Comparison of ENCODE assay signal across 8 cellular contexts in genomic region chr2:88627055-88627855, GRCh38. TPM values are rescaled to one million over a fixed set of nuclear protein-coding genes. Genes with fewer than 3 reads are reported as not detected.
A peak's percentile ranks its signal among the peaks of the same experiment; 100 is the strongest.
DNase-seq lines count a peak whose midpoint lies in the region; ATAC-seq and TF ChIP-seq lines count a peak whose summit lies in the region.

EIF2AK3 (minus strand) TSS chr2:88627464; CDS start chr2:88627274, 190 bp downstream.

- H3K36me3 ChIP-seq in WERI-Rb-1 (no peaks in the 10 kb centered on the region), mammary epithelial cell (ENCODE audit: insufficient read depth, low read length) (no peaks in the 10 kb centered on the region), iPS-20b (ENCODE audit: insufficient read depth, low read depth, low read length) (no peaks in the 10 kb centered on the region)

- peak within 1 kb of the TSS; percentile 85 for H3K4me2 ChIP-seq in mammary epithelial cell (ENCODE audit: insufficient read depth, low read depth, low read length)

- peak within 1 kb of the TSS; percentile 94 for H3K9ac ChIP-seq in mammary epithelial cell (ENCODE audit: insufficient read depth, low read length)
- peak within 1 kb of the TSS; percentile 86 for H3K9ac ChIP-seq in iPS-20b (ENCODE audit: low read depth, low read length)

- peaks cover 45% of the 10 kb centered on the region for H3K79me2 ChIP-seq in mammary epithelial cell (ENCODE audit: insufficient read depth, low read length)

- H4K20me1 ChIP-seq in mammary epithelial cell (ENCODE audit: insufficient read depth, low read length): no peaks in the 10 kb centered on the region

- 0% methylated on average over 28 of the region's 75 CpGs for WGBS in mammary epithelial cell (ENCODE audit: low coverage, missing lambda C conversion rate)

- intact Hi-C loops in mammary epithelial cell (cut with micrococcal nuclease): loop anchor here (1.0 kb wide), 2 partner anchors 11 to 18 kb away; no protein-coding TSS in a partner anchor

- in situ Hi-C loops in ACHN (cut with HindIII; ENCODE audit: low pct_ligation_motif_present, low pct_unique_long_range_greater_than_20kb, low sequenced_read_pairs) (no loop called here), mammary epithelial cell (cut with MboI; ENCODE audit: low sequenced_read_pairs in 2 of 2) (no loop called here)

- H3K27ac ChIP-seq in WERI-Rb-1: peak within 1 kb of the TSS; percentile 86
- peak within 1 kb of the TSS; percentile 93 for H3K27ac ChIP-seq in mammary epithelial cell (ENCODE audit: insufficient read depth, low read depth, low read length)
- H3K27ac ChIP-seq in iPS-20b (ENCODE audit: low read length): peak within 1 kb of the TSS; percentile 81
- H3K27ac ChIP-seq in skin epidermis: peak within 1 kb of the TSS; percentile 79 to 99 (median 95)

- peak within 1 kb of the TSS; percentile 75 for H3K4me3 ChIP-seq in WERI-Rb-1 (ENCODE audit: low read depth, low read length)
- H3K4me3 ChIP-seq in mammary epithelial cell (replicated peaks in 1 of 3; ENCODE audit: insufficient read depth in 1 of 3, low read depth in 2 of 3, low read length in 3 of 3): peak within 1 kb of the TSS; percentile 82 to 95 (median 92)
- peak within 1 kb of the TSS; percentile 93 for H3K4me3 ChIP-seq in iPS-20b (ENCODE audit: low read length)
- H3K4me3 ChIP-seq in skin epidermis: peak within 1 kb of the TSS; percentile 81 to 95 (median 92)

- TF ChIP-seq CTCF in WERI-Rb-1 (IDR thresholded peaks at IDR 0.05; ENCODE audit: low read depth, low read length): no peak
- TF ChIP-seq CTCF in mammary epithelial cell (conservative IDR thresholded peaks at IDR 0.05 in 1 of 2, IDR thresholded peaks at IDR 0.05 in 1 of 2; ENCODE audit: extremely low read depth in 1 of 2, insufficient read depth in 1 of 2, low read depth in 1 of 2, low read length in 2 of 2): no peak

- no peaks in the 10 kb centered on the region for H3K9me3 ChIP-seq in WERI-Rb-1 (ENCODE audit: severe bottlenecking)
- no peaks in the 10 kb centered on the region for H3K9me3 ChIP-seq in mammary epithelial cell (replicated peaks; ENCODE audit: insufficient read depth, low read length)
- no peaks in the 10 kb centered on the region for H3K9me3 ChIP-seq in iPS-20b (ENCODE audit: insufficient read depth, low read depth, low read length)

- BruUV-seq in mammary epithelial cell (replicated peaks; lab: Mats Ljungman, UMichigan): no TSS peak

- dilution Hi-C loops in mammary epithelial cell (cut with HindIII; ENCODE audit: low sequenced_read_pairs): no loop called here

- CTCF ChIA-PET in mammary epithelial cell (lab: Charles Lee; ENCODE audit: low non-redundant PET): no interaction called here

- H3K27me3 ChIP-seq in WERI-Rb-1 (ENCODE audit: insufficient read depth, low read depth, severe bottlenecking) (no peaks in the 10 kb centered on the region), mammary epithelial cell (ENCODE audit: insufficient read depth, low read length) (no peaks in the 10 kb centered on the region), iPS-20b (ENCODE audit: insufficient read depth, low read length) (no peaks in the 10 kb centered on the region)

- H2AFZ ChIP-seq in mammary epithelial cell (ENCODE audit: low read depth, low read length): peak within 1 kb of the TSS; percentile 90

- H3K4me1 ChIP-seq in mammary epithelial cell (ENCODE audit: insufficient read depth, low read length) (peaks cover 14% of the 10 kb centered on the region), iPS-20b (ENCODE audit: insufficient read depth, low read length) (peaks cover 58% of the 10 kb centered on the region)

- ATAC-seq in GM18873 (IDR thresholded peaks at IDR 0.05; ENCODE audit: low FRiP score, unreplicated experiment) (peak; percentile 90), HG03139 (IDR thresholded peaks at IDR 0.05; ENCODE audit: unreplicated experiment) (peak; percentile 88)

- DNase-seq in ACHN: peak; percentile 100
- peak; percentile 100 for DNase-seq in NCI-H2227 (lab: John Stamatoyannopoulos, UW; ENCODE audit: unreplicated experiment)
- DNase-seq in WERI-Rb-1: peak; percentile 98
- DNase-seq in mammary epithelial cell: peak; percentile 100

RNA-seq across cellular contexts. Expression of gene EIF2AK3, which starts in this region (rescaled TPM):
- total RNA-seq in mammary epithelial cell: 10 to 100 TPM; 19.2 to 25.3 TPM
- polyA plus RNA-seq in mammary epithelial cell: 6.3 TPM
- polyA minus RNA-seq in mammary epithelial cell: 8.7 TPM

Comparison
In these comparisons a context has a peak if more than half of its experiments do, and no peak if none do; other contexts are left out.
1. Peak in every context shown above with its lines: DNase-seq, ATAC-seq, H3K4me3 ChIP-seq and H3K27ac ChIP-seq.